28 cellular contexts compared by ENCODE assay signal in the genomic region with DNA sequence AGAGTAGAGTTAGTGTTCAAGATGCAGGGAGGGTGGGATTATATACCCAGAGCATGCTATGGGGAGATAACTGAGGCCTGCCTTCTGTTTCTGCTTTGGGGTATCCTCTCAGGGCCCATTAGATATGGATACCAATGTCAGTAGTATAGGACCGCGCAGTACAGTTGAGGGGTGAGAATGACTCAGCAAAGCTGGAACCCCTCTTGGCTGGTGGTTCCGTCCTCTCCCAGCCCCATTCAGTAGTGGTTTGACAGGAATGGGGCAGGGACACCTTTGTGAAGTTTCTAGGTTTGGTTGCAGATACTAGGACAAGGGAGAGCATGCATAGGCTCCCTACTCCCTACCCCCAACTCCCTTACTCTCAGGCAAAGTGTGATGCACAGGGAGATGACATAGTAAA. TPM values are rescaled to one million over a fixed set of nuclear protein-coding genes. Genes with fewer than 3 reads are reported as not detected.
DNase-seq lines count a peak whose midpoint lies in the region; ATAC-seq, FAIRE-seq and TF ChIP-seq lines count a peak whose summit lies in the region.
"Had no signal": no experiment of that assay in that cellular context is flagged by ENCODE, and none has a peak within 500 bp of the region (broad histone marks: within the 10 kb centered on the region; RNA-seq: fewer than 3 reads in every experiment).

No MANE protein-coding gene starts in this region.

- H3K27ac ChIP-seq in A549, result peak overlapping the region in 1 of 2 experiments; percentile 37; a peak in 3 of 6 replicates
- no peak overlapping the region for H3K27ac ChIP-seq in CD4-positive, alpha-beta memory T cell (ENCODE audit: low read depth, low read length)
- no peak overlapping the region for H3K27ac ChIP-seq in osteoblast (ENCODE audit: low read depth, low read length)
- H3K27ac ChIP-seq: BLaER1 treated with 17β-estradiol and CSF1 and Interleukin-3, amounts not matched to agents 10 nM and 100 nM; parathyroid adenoma; PC-9; thoracic aorta had no signal

- no peak for TF ChIP-seq POLR2A in A549 (IDR thresholded peaks at IDR 0.05; ENCODE audit: low read length)

- no peak overlapping the region for H3K4me2 ChIP-seq in A549
- H3K4me2 ChIP-seq in osteoblast (ENCODE audit: insufficient read depth, low read length), result no peak overlapping the region
- H3K4me2 ChIP-seq: BLaER1 treated with 17β-estradiol and CSF1 and Interleukin-3, amounts not matched to agents 10 nM and 100 nM; PC-9; SK-N-SH had no signal

- FAIRE-seq in A549 (lab: Jason Lieb, UNC), result no peak
- FAIRE-seq: bronchial epithelial cell, endothelial cell of umbilical vein had no signal

- peaks cover 83% of the 10 kb centered on the region for H4K20me1 ChIP-seq in osteoblast (ENCODE audit: insufficient read depth, low read length)

- POLR2A ChIA-PET in A549 (lab: Yijun Ruan, JAX), result no interaction called here
- POLR2A ChIA-PET in CD4-positive, alpha-beta memory T cell (lab: Charles Lee; ENCODE audit: partially characterized antibody), result no interaction called here
- POLR2A ChIA-PET in naive thymus-derived CD8-positive, alpha-beta T cell (lab: Charles Lee), result no interaction called here

- H3K9me3 Mint-ChIP-seq in CD4-positive, alpha-beta memory T cell, result no peaks in the 10 kb centered on the region
- no peaks in the 10 kb centered on the region for H3K9me3 Mint-ChIP-seq in activated T-helper 17 cell treated with anti-CD3 and anti-CD28 coated beads, Interleukin-2, amount 50 U/mL, for 72 hours
- H3K9me3 Mint-ChIP-seq in naive thymus-derived CD8-positive, alpha-beta T cell, result no peaks in the 10 kb centered on the region

- no peaks in the 10 kb centered on the region for H3K27me3 Mint-ChIP-seq in CD4-positive, alpha-beta memory T cell
- no peaks in the 10 kb centered on the region for H3K27me3 Mint-ChIP-seq in activated T-helper 17 cell treated with anti-CD3 and anti-CD28 coated beads, Interleukin-2, amount 50 U/mL, for 72 hours
- H3K27me3 Mint-ChIP-seq in naive thymus-derived CD8-positive, alpha-beta T cell, result no peaks in the 10 kb centered on the region
- H3K27me3 Mint-ChIP-seq: activated CD4-positive, alpha-beta T cell treated with anti-CD3 and anti-CD28 coated beads for 36 hours had no signal

- TF ChIP-seq RAD21 in A549 (conservative IDR thresholded peaks at IDR 0.05 in 1 of 2, IDR thresholded peaks at IDR 0.05 in 1 of 2), result no peak

- ATAC-seq in A549, result no peak
- ATAC-seq in activated T-helper 17 cell treated with anti-CD3 and anti-CD28 coated beads, Interleukin-2, amount 50 U/mL, for 72 hours (replicated peaks), result no peak
- no peak for ATAC-seq in naive thymus-derived CD8-positive, alpha-beta T cell
- ATAC-seq: activated CD4-positive, alpha-beta T cell treated with anti-CD3 and anti-CD28 coated beads for 36 hours; HCT116; mucosa of descending colon; Right ventricle myocardium inferior; stimulated activated naive CD8-positive, alpha-beta T cell treated with anti-CD3 and anti-CD28 coated beads, Interleukin-15, Interleukin-2, amounts not matched to agents 100 U/mL and 50 U/mL, for 24 hours had no signal

- H3K4me1 Mint-ChIP-seq in CD4-positive, alpha-beta memory T cell, result peaks cover 38 to 79% (median 62%) of the 10 kb centered on the region in 4 donors
- peaks cover 42% of the 10 kb centered on the region for H3K4me1 Mint-ChIP-seq in activated T-helper 17 cell treated with anti-CD3 and anti-CD28 coated beads, Interleukin-2, amount 50 U/mL, for 72 hours
- H3K4me1 Mint-ChIP-seq in naive thymus-derived CD8-positive, alpha-beta T cell, result peaks cover 45 to 79% (median 76%) of the 10 kb centered on the region in 4 donors

- 88% methylated on average over 3 of the region's 3 CpGs for WGBS in A549 (ENCODE audit: missing lambda C conversion rate)

- 0 out of 3 replicates have a peak, but pooled peaks cover 7% of the 10 kb centered on the region for H3K4me1 ChIP-seq in A549
- H3K4me1 ChIP-seq in CD4-positive, alpha-beta memory T cell (ENCODE audit: insufficient read depth, low read length), result peaks cover 29% of the 10 kb centered on the region
- H3K4me1 ChIP-seq in osteoblast (ENCODE audit: insufficient read depth, low read length), result peaks cover 32% of the 10 kb centered on the region

- TF ChIP-seq CTCF in A549 (IDR thresholded peaks at IDR 0.05), result no peak
- TF ChIP-seq CTCF in osteoblast (IDR thresholded peaks at IDR 0.05; ENCODE audit: extremely low read depth, low read depth, low read length), result no peak

- peaks cover 84% of the 10 kb centered on the region for H3K79me2 ChIP-seq in osteoblast (ENCODE audit: insufficient read depth, low read length)
- H3K79me2 ChIP-seq: parathyroid adenoma had no signal

- H3K27me3 ChIP-seq in CD4-positive, alpha-beta memory T cell (ENCODE audit: insufficient read depth, low read length), result no peaks in the 10 kb centered on the region
- no peaks in the 10 kb centered on the region for H3K27me3 ChIP-seq in osteoblast (ENCODE audit: insufficient read depth, low read length)
- H3K27me3 ChIP-seq: BLaER1 treated with 17β-estradiol and CSF1 and Interleukin-3, amounts not matched to agents 10 nM and 100 nM had no signal

- H3K9me3 ChIP-seq in A549 (no peaks in the 10 kb centered on the region), osteoblast (ENCODE audit: low read depth, low read length) (no peaks in the 10 kb centered on the region)
- H3K9me3 ChIP-seq in CD4-positive, alpha-beta memory T cell (ENCODE audit: control insufficient read depth in 1 of 2, low read length in 2 of 2), result no peaks in the 10 kb centered on the region
- H3K9me3 ChIP-seq: BLaER1 treated with 17β-estradiol and CSF1 and Interleukin-3, amounts not matched to agents 10 nM and 100 nM; mucosa of descending colon; SK-N-SH; thoracic aorta had no signal

- CTCF ChIA-PET in A549 (lab: Yijun Ruan, JAX), result interaction anchor here (2.0 kb wide), 2 partner anchors 17 to 201 kb away, joined by 5 to 9 read pairs; no protein-coding TSS in a partner anchor
- CTCF ChIA-PET in CD4-positive, alpha-beta memory T cell (lab: Charles Lee; ENCODE audit: partially characterized antibody), result interaction anchor here (1.4 to 2.7 kb wide), 2 partner anchors 11 to 149 kb away, joined by 3 to 11 read pairs; no protein-coding TSS in a partner anchor

- H3K4me3 ChIP-seq in A549, result no peak overlapping the region
- no peak overlapping the region for H3K4me3 ChIP-seq in CD4-positive, alpha-beta memory T cell (ENCODE audit: low read length in 2 of 2)
- H3K4me3 ChIP-seq in osteoblast (ENCODE audit: insufficient read depth, low read length), result no peak overlapping the region
- H3K4me3 ChIP-seq: BLaER1 treated with 17β-estradiol and CSF1 and Interleukin-3, amounts not matched to agents 10 nM and 100 nM; mucosa of descending colon; PC-9; smooth muscle cell; thoracic aorta had no signal

- peaks cover 0 to 34% of the 10 kb centered on the region in 2 donors for H3K36me3 Mint-ChIP-seq in CD4-positive, alpha-beta memory T cell
- peaks cover 25% of the 10 kb centered on the region for H3K36me3 Mint-ChIP-seq in activated T-helper 17 cell treated with anti-CD3 and anti-CD28 coated beads, Interleukin-2, amount 50 U/mL, for 72 hours (ENCODE audit: low read depth)
- H3K36me3 Mint-ChIP-seq in naive thymus-derived CD8-positive, alpha-beta T cell, result peaks cover 0 to 28% (median 0%) of the 10 kb centered on the region in 3 donors

- no peak overlapping the region for H2AFZ ChIP-seq in osteoblast (ENCODE audit: low read length)
- H2AFZ ChIP-seq: parathyroid adenoma, PC-9 had no signal

- TF ChIP-seq EP300 in A549 (IDR thresholded peaks at IDR 0.05), result no peak

- H3K27ac Mint-ChIP-seq in CD4-positive, alpha-beta memory T cell, result peak overlapping the region in 4 of 7 donors; percentile 42 to 67 (median 63)
- H3K27ac Mint-ChIP-seq in activated T-helper 17 cell treated with anti-CD3 and anti-CD28 coated beads, Interleukin-2, amount 50 U/mL, for 72 hours, result peak overlapping the region; percentile 65
- H3K27ac Mint-ChIP-seq in naive thymus-derived CD8-positive, alpha-beta T cell, result peak overlapping the region in 9 of 10 donors; percentile 19 to 86 (median 68)

- DNase-seq in A549 (ENCODE audit: low read depth in 1 of 2, low spot score in 1 of 2) (no peak), NCI-H82 (lab: John Stamatoyannopoulos, UW) (no peak), anterior cingulate cortex (lab: John Stamatoyannopoulos, UW) (no peak), osteoblast (ENCODE audit: insufficient read length, low spot score, missing footprints) (no peak)
- no peak for DNase-seq in CD4-positive, alpha-beta memory T cell
- no peak for DNase-seq in naive thymus-derived CD8-positive, alpha-beta T cell
- DNase-seq: activated CD4-positive, alpha-beta T cell treated with anti-CD3 and anti-CD28 coated beads for 36 hours; activated gamma-delta T cell; aorta; GDM1; hippocampal formation; mucosa of descending colon; NCI-H146; NCI-H2107; NCI-H345; NCI-H69; PC-9; SK-N-SH; stimulated activated naive CD8-positive, alpha-beta T cell treated with anti-CD3 and anti-CD28 coated beads, Interleukin-15, Interleukin-2, amounts not matched to agents 100 U/mL and 50 U/mL, for 24 hours had no signal

- intact Hi-C loops in CD4-positive, alpha-beta memory T cell (cut with micrococcal nuclease), result no loop called here

- peaks cover 28% of the 10 kb centered on the region for H3K36me3 ChIP-seq in CD4-positive, alpha-beta memory T cell (ENCODE audit: insufficient read depth, low read length)
- no peaks in the 10 kb centered on the region for H3K36me3 ChIP-seq in osteoblast (ENCODE audit: insufficient read depth, low read length)
- H3K36me3 ChIP-seq: thoracic aorta had no signal

- H3K4me3 Mint-ChIP-seq in CD4-positive, alpha-beta memory T cell, result peak overlapping the region in 1 of 8 donors; percentile 8
- H3K4me3 Mint-ChIP-seq in activated T-helper 17 cell treated with anti-CD3 and anti-CD28 coated beads, Interleukin-2, amount 50 U/mL, for 72 hours, result no peak overlapping the region
- no peak overlapping the region for H3K4me3 Mint-ChIP-seq in naive thymus-derived CD8-positive, alpha-beta T cell
- H3K4me3 Mint-ChIP-seq: activated CD4-positive, alpha-beta T cell treated with anti-CD3 and anti-CD28 coated beads for 36 hours had no signal

TF ChIP-seq in A549, 52 proteins besides CTCF, POLR2A, EP300 and RAD21:
- TF ChIP-seq NFE2L2 (conservative IDR thresholded peaks at IDR 0.05; ENCODE audit: low read length) (0 out of 2 replicates have a peak, but pooled peaks have one; percentile 28), MAFK (IDR thresholded peaks at IDR 0.05; ENCODE audit: partially characterized antibody) (peak; percentile 36), RFX5 (IDR thresholded peaks at IDR 0.05) (no peak)

RNA-seq across cellular contexts. Expression of gene EIF2S2, which starts 47.8 kb away (rescaled TPM):
- polyA plus RNA-seq in A549 (2011; rRNA removed) (166 and 227 TPM in 2 replicates), A549 (2017; fragmentation: RNase III; extraction: RNeasy Plus Mini Kit Qiagen cat#74134 plus additional on column Dnase treatment) (149 to 174 TPM (median 150 TPM) in 3 replicates)
- polyA plus RNA-seq in A549 (2012; cell fraction: cytosol; rRNA removed), result 56.2 and 74.6 TPM in 2 replicates
- 16.2 and 22.6 TPM in 2 replicates for polyA plus RNA-seq in A549 (2012; cell fraction: nucleus; rRNA removed)
- polyA minus RNA-seq in A549 (2011; rRNA and poly(A)+ RNA removed), result 29.2 and 30.9 TPM in 2 replicates
- 10 to 100 TPM; 52.2 to 53.1 TPM for total RNA-seq in CD4-positive, alpha-beta memory T cell
- 10 to 100 TPM; 26.3 to 34.0 TPM for polyA plus RNA-seq in CD4-positive, alpha-beta memory T cell
- total RNA-seq in activated T-helper 17 cell treated with anti-CD3 and anti-CD28 coated beads, Interleukin-2, amount 50 U/mL, for 72 hours, result 100 to 1,000 TPM in 1 of 2 donors, 10 to 100 TPM in 1; 64.0 to 107 TPM
- total RNA-seq in naive thymus-derived CD8-positive, alpha-beta T cell, result 10 to 100 TPM; 61.9 to 66.5 TPM
- 10 to 100 TPM; 17.5 to 21.6 (median 20.2) TPM for polyA plus RNA-seq in naive thymus-derived CD8-positive, alpha-beta T cell
- total RNA-seq in osteoblast, result 139 and 148 TPM in 2 replicates
